1 cellular context compared by ENCODE assay signal in genomic region chr6:137731960-137732616, GRCh38.
TF ChIP-seq lines count a peak whose summit lies in the region.

No MANE protein-coding gene starts in this region.

TF ChIP-seq in HepG2, 621 proteins besides CTCF, POLR2A, EP300 and RAD21 (continued from another document and continues in another):
- TF ChIP-seq PLSCR1 (CRISPR knock-in tag; IDR thresholded peaks at IDR 0.05; ENCODE audit: borderline replicate concordance) (no peak), RXRA (CRISPR knock-in tag; IDR thresholded peaks at IDR 0.05) (no peak; the same call in 1 of the 2 replicates), ZNF382 (CRISPR knock-in tag; IDR thresholded peaks at IDR 0.05; ENCODE audit: borderline replicate concordance) (no peak), ETV6 (CRISPR knock-in tag; conservative IDR thresholded peaks at IDR 0.05) (peak; percentile 54; the same call in 1 of the 2 replicates), NAIF1 (CRISPR knock-in tag; IDR thresholded peaks at IDR 0.05; ENCODE audit: borderline replicate concordance) (peak; percentile 72), ZSCAN20 (CRISPR knock-in tag; IDR thresholded peaks at IDR 0.05; ENCODE audit: borderline replicate concordance) (peak; percentile 98), NFKBIZ (CRISPR knock-in tag; IDR thresholded peaks at IDR 0.05) (peak; percentile 72; the same call in 1 of the 2 replicates), USF2 (IDR thresholded peaks at IDR 0.05; ENCODE audit: low read depth, low read length) (no peak), USF2 (CRISPR knock-in tag; IDR thresholded peaks at IDR 0.05; ENCODE audit: borderline replicate concordance) (no peak), ZBTB2 (CRISPR knock-in tag; IDR thresholded peaks at IDR 0.05; ENCODE audit: low read depth) (no peak), NFIC (IDR thresholded peaks at IDR 0.05; ENCODE audit: low read length) (peak; percentile 98), ZNF282 (IDR thresholded peaks at IDR 0.05; ENCODE audit: partially characterized antibody) (no peak), ZNF180 (CRISPR knock-in tag; IDR thresholded peaks at IDR 0.05; ENCODE audit: borderline replicate concordance, low read depth) (no peak), ZNF577 (CRISPR knock-in tag; IDR thresholded peaks at IDR 0.05; ENCODE audit: borderline replicate concordance, low read depth) (no peak), ZSCAN9 (CRISPR knock-in tag; IDR thresholded peaks at IDR 0.05; ENCODE audit: borderline replicate concordance) (peak; percentile 87; the same call in 1 of the 2 replicates), GRHL1 (CRISPR knock-in tag; conservative IDR thresholded peaks at IDR 0.05) (no peak), ELF4 (CRISPR knock-in tag; IDR thresholded peaks at IDR 0.05; ENCODE audit: borderline replicate concordance) (no peak; the same call in 1 of the 2 replicates), HCFC1 (IDR thresholded peaks at IDR 0.05; ENCODE audit: low read depth, low read length) (no peak), ZNF713 (CRISPR knock-in tag; IDR thresholded peaks at IDR 0.05) (no peak), ZFP91 (CRISPR knock-in tag; IDR thresholded peaks at IDR 0.05; ENCODE audit: borderline replicate concordance) (no peak), ZNF354B (CRISPR knock-in tag; IDR thresholded peaks at IDR 0.05) (no peak), ZNF343 (CRISPR knock-in tag; IDR thresholded peaks at IDR 0.05) (no peak), ZHX1 (CRISPR knock-in tag; IDR thresholded peaks at IDR 0.05; ENCODE audit: low read depth) (no peak), ZNF574 (CRISPR knock-in tag; IDR thresholded peaks at IDR 0.05) (no peak), CREB1 (IDR thresholded peaks at IDR 0.05) (no peak), CREB1 (CRISPR knock-in tag; IDR thresholded peaks at IDR 0.05) (peak; percentile 84), ZFP36L1 (CRISPR knock-in tag; IDR thresholded peaks at IDR 0.05) (peak; percentile 66; the same call in 1 of the 2 replicates), ZBTB7B (CRISPR knock-in tag; IDR thresholded peaks at IDR 0.05) (peak; percentile 54; the same call in 1 of the 2 replicates), NR0B2 (CRISPR knock-in tag; IDR thresholded peaks at IDR 0.05) (no peak), ZNF333 (CRISPR knock-in tag; IDR thresholded peaks at IDR 0.05; ENCODE audit: borderline replicate concordance) (no peak), ZNF142 (CRISPR knock-in tag; IDR thresholded peaks at IDR 0.05) (0 out of 2 replicates have a peak, but pooled peaks have one; percentile 41), ZNF3 (CRISPR knock-in tag; IDR thresholded peaks at IDR 0.05) (0 out of 2 replicates have a peak, but pooled peaks have one; percentile 22), NR3C1 (CRISPR knock-in tag; IDR thresholded peaks at IDR 0.05) (no peak), PATZ1 (CRISPR knock-in tag; IDR thresholded peaks at IDR 0.05) (peak; percentile 55), TP53 (CRISPR knock-in tag; conservative IDR thresholded peaks at IDR 0.05) (0 out of 2 replicates have a peak, but pooled peaks have one; percentile 39)
